ENCODE assay signal across 1 cellular context in genomic region chr3:159989973-159990846, GRCh38.
TF ChIP-seq lines count a peak whose summit lies in the region.

No MANE protein-coding gene starts in this region.

TF ChIP-seq in WTC11, 78 proteins besides CTCF, POLR2A, EP300 and RAD21 (continued from another document):
- no peak for TF ChIP-seq ZNF532 (CRISPR knock-in tag; IDR thresholded peaks at IDR 0.05; ENCODE audit: borderline replicate concordance)
